ENCODE assay signal across 22 cellular contexts in genomic region chr11:6356503-6356902, GRCh38. TPM values are rescaled to one million over a fixed set of nuclear protein-coding genes. Genes with fewer than 3 reads are reported as not detected.
DNase-seq lines count a peak whose midpoint lies in the region; ATAC-seq, FAIRE-seq and TF ChIP-seq lines count a peak whose summit lies in the region.
"Had no signal": no experiment of that assay in that cellular context is flagged by ENCODE, and none has a peak within 500 bp of the region (broad histone marks: within the 10 kb centered on the region; RNA-seq: fewer than 3 reads in every experiment).

No MANE protein-coding gene starts in this region.

- no peaks in the 10 kb centered on the region for H3K36me3 ChIP-seq in K562 (ENCODE audit: control insufficient read depth, insufficient read depth, low read length)

- H3K27ac Mint-ChIP-seq in HFFc6 (peak overlapping the region; percentile 84), nephron (peak overlapping the region; percentile 12 to 65 (median 64))
- H3K27ac Mint-ChIP-seq: activated CD4-positive, alpha-beta T cell treated with anti-CD3 and anti-CD28 coated beads, Interleukin-2, amount 10 ng/mL, durations not matched to agents 7 days and 5 days; CD4-positive, alpha-beta T cell; mesothelial cell of epicardium; T-helper 1 cell treated with Interleukin-12 subunit alpha and Interleukin-12 subunit beta and Interleukin-4 antibody, amounts not matched to agents 30 μg/mL and 1 μg/mL, for 36 hours had no signal

- 6% methylated on average over 4 of the region's 4 CpGs for WGBS in K562 (ENCODE audit: insufficient coverage, low coverage, missing lambda C conversion rate)

- TF ChIP-seq EP300 in K562 (IDR thresholded peaks at IDR 0.05; ENCODE audit: low read length): no peak

- intact Hi-C loops in K562 (cut with micrococcal nuclease): no loop called here

- H3K4me1 ChIP-seq in K562 (replicated peaks in 1 of 2; ENCODE audit: control insufficient read depth in 2 of 2, insufficient read depth in 2 of 2, low read length in 2 of 2): peaks cover 0 to 5% of the 10 kb centered on the region in 2 experiments; a peak in 2 of 5 replicates

- H3K4me3 ChIP-seq in K562: no peak overlapping the region
- H3K4me3 ChIP-seq: PC-9 had no signal

- in situ Hi-C loops in K562 (cut with MboI): no loop called here

- no peak for ATAC-seq in K562

- 0 out of 2 replicates have a peak, but pooled peaks cover 3% of the 10 kb centered on the region for H4K20me1 ChIP-seq in K562 (replicated peaks; ENCODE audit: control insufficient read depth, insufficient read depth, low read length)

- TF ChIP-seq RAD21 in K562 (CRISPR knock-in tag; conservative IDR thresholded peaks at IDR 0.05 in 1 of 2, IDR thresholded peaks at IDR 0.05 in 1 of 2): no peak

- H3K9me3 Mint-ChIP-seq in HFFc6 (no peaks in the 10 kb centered on the region), nephron (no peaks in the 10 kb centered on the region)
- H3K9me3 Mint-ChIP-seq: activated CD4-positive, alpha-beta T cell treated with anti-CD3 and anti-CD28 coated beads, Interleukin-2, amount 10 ng/mL, durations not matched to agents 7 days and 5 days; CD4-positive, alpha-beta T cell; mesothelial cell of epicardium; neural crest cell; T-helper 1 cell treated with Interleukin-12 subunit alpha and Interleukin-12 subunit beta and Interleukin-4 antibody, amounts not matched to agents 30 μg/mL and 1 μg/mL, for 36 hours had no signal

- H3K4me3 Mint-ChIP-seq in HFFc6 (peak overlapping the region; percentile 52), nephron (no peak overlapping the region)
- H3K4me3 Mint-ChIP-seq: activated CD4-positive, alpha-beta T cell treated with anti-CD3 and anti-CD28 coated beads, Interleukin-2, amount 10 ng/mL, durations not matched to agents 7 days and 5 days; CD4-positive, alpha-beta T cell; mesothelial cell of epicardium; neural crest cell; T-helper 1 cell treated with Interleukin-12 subunit alpha and Interleukin-12 subunit beta and Interleukin-4 antibody, amounts not matched to agents 30 μg/mL and 1 μg/mL, for 36 hours had no signal

- H3K4me2 ChIP-seq in K562 (ENCODE audit: insufficient read depth, low read length): no peak overlapping the region
- H3K4me2 ChIP-seq: KMS-11, PC-9 had no signal

- FAIRE-seq in K562 (lab: Jason Lieb, UNC): no peak

- H3K27me3 Mint-ChIP-seq in HFFc6 (ENCODE audit: insufficient read depth) (peaks cover 1% of the 10 kb centered on the region; the same call in 1 of the 2 replicates), nephron (ENCODE audit: low read depth) (no peaks in the 10 kb centered on the region)
- H3K27me3 Mint-ChIP-seq: CD4-positive, alpha-beta T cell had no signal

- POLR2A ChIA-PET in K562 (lab: Yijun Ruan, JAX): no interaction called here

- H3K4me1 Mint-ChIP-seq in HFFc6 (ENCODE audit: low read depth) (peaks cover 36% of the 10 kb centered on the region), nephron (peaks cover 22% of the 10 kb centered on the region)

- CTCF ChIA-PET in K562 (lab: Yijun Ruan, JAX; ENCODE audit: low intra/inter-chr PET ratio): no interaction called here

- BruUV-seq in K562 (replicated peaks; lab: Mats Ljungman, UMichigan): no TSS peak

- TF ChIP-seq POLR2A in K562 (conservative IDR thresholded peaks at IDR 0.05): no peak

- H3K27me3 ChIP-seq in K562 (ENCODE audit: control insufficient read depth in 2 of 2, insufficient read depth in 2 of 2, low read length in 2 of 2): peaks cover 0 to 5% of the 10 kb centered on the region in 2 experiments; a peak in 3 of 5 replicates

- H2AFZ ChIP-seq in K562 (ENCODE audit: low read depth, low read length): peak overlapping the region; percentile 29
- H2AFZ ChIP-seq: PC-9 had no signal

- no peaks in the 10 kb centered on the region for H3K9me1 ChIP-seq in K562 (ENCODE audit: control insufficient read depth, insufficient read depth, low read length)

- H3K79me2 ChIP-seq in K562 (ENCODE audit: control insufficient read depth, insufficient read depth, low read length): no peaks in the 10 kb centered on the region

- H3K36me3 Mint-ChIP-seq in HFFc6 (ENCODE audit: low read depth) (no peaks in the 10 kb centered on the region), nephron (ENCODE audit: low read depth) (no peaks in the 10 kb centered on the region)
- H3K36me3 Mint-ChIP-seq: mesothelial cell of epicardium had no signal

- H3K27ac ChIP-seq in K562 (ENCODE audit: extremely low read depth, low read depth, low read length): no peak overlapping the region
- H3K27ac ChIP-seq: KMS-11, PC-9 had no signal

- no peak for DNase-seq in HFFc6
- DNase-seq in K562 (ENCODE audit: extremely low read depth in 1 of 4, low spot score in 3 of 4): no peak
- DNase-seq in superior temporal gyrus (ENCODE audit: extremely low spot score): peak; percentile 7
- no peak for DNase-seq in activated naive CD4-positive, alpha-beta T cell treated with Interleukin-2 at 50 U/mL for 16 hours
- no peak for DNase-seq in NCI-H2081 (lab: John Stamatoyannopoulos, UW)
- no peak for DNase-seq in GF-D8 (lab: John Stamatoyannopoulos, UW)
- DNase-seq in D341Med (ENCODE audit: low spot score): no peak
- DNase-seq: activated CD4-positive, alpha-beta T cell treated with anti-CD3 and anti-CD28 coated beads, Interleukin-2, amount 10 ng/mL, durations not matched to agents 7 days and 5 days; activated gamma-delta T cell treated with Interleukin-2 at 50 U/mL for 16 hours; CD4-positive, alpha-beta T cell; DMS153; GDM1; MV-4-11; NCI-H187; NCI-H345; retina had no signal

- TF ChIP-seq CTCF in HFFc6 (IDR thresholded peaks at IDR 0.05) (no peak), K562 (IDR thresholded peaks at IDR 0.05 in 2 of 3, conservative IDR thresholded peaks at IDR 0.05 in 1 of 3; ENCODE audit: insufficient read depth in 2 of 3, low read depth in 1 of 3, low read length in 3 of 3) (no peak), nephron (IDR thresholded peaks at IDR 0.05; ENCODE audit: unreplicated experiment in 3 of 3) (no peak)

- no peaks in the 10 kb centered on the region for H3K9me3 ChIP-seq in K562 (replicated peaks; ENCODE audit: control insufficient read depth, insufficient read depth, low read depth, low read length)

- no peak overlapping the region for H3K9ac ChIP-seq in K562 (ENCODE audit: insufficient read depth in 1 of 2, low read depth in 2 of 2, low read length in 2 of 2)
- H3K9ac ChIP-seq: KMS-11 had no signal

TF ChIP-seq in K562, 482 proteins besides CTCF, POLR2A, EP300 and RAD21 (continues in another document):
- TF ChIP-seq MYBL2 (IDR thresholded peaks at IDR 0.05; ENCODE audit: low read depth) (no peak), MYBL2 (CRISPR knock-in tag; IDR thresholded peaks at IDR 0.05; ENCODE audit: borderline replicate concordance) (no peak), SRSF7 (optimal IDR thresholded peaks at IDR 0.05; ENCODE audit: low read depth, low read length) (no peak), ZC3H4 (CRISPR knock-in tag; IDR thresholded peaks at IDR 0.05; ENCODE audit: borderline replicate concordance) (no peak), CHD1 (IDR thresholded peaks at IDR 0.05; ENCODE audit: low read length) (no peak), RB1 (IDR thresholded peaks at IDR 0.05; ENCODE audit: low read depth) (no peak), ILK (tag; IDR thresholded peaks at IDR 0.05; ENCODE audit: borderline replicate concordance, low read depth) (no peak), PCBP1 (IDR thresholded peaks at IDR 0.05; ENCODE audit: low read depth, low read length, poor library complexity, severe bottlenecking) (no peak), ZNF584 (CRISPR knock-in tag; IDR thresholded peaks at IDR 0.05; ENCODE audit: low read depth) (no peak)

RNA-seq across cellular contexts. Expression of gene SMPD1, which starts 33.8 kb away (rescaled TPM):
- 100 to 1,000 TPM; 117 to 145 (median 123) TPM for total RNA-seq in HFFc6 (2021; fragmentation: NEBNext Ultra II Directional; extraction: Animal tissue kit (Norgen Biotek cat#: 25700))
- total RNA-seq in K562 (2011; cell fraction: chromatin; rRNA removed; ENCODE audit: low replicate concordance): 8.8 and 28.1 TPM in 2 replicates
- total RNA-seq in K562 (2011; cell fraction: nucleolus; rRNA removed): 25.3 and 28.3 TPM in 2 replicates
- 17.6 and 20.9 TPM in 2 replicates for total RNA-seq in K562 (2011; cell fraction: nucleoplasm; rRNA removed)
- total RNA-seq in K562 (2014; rRNA removed): 5.1 and 5.2 TPM in 2 replicates
- 1.9 and 2.8 TPM in 2 replicates for total RNA-seq in K562 (2014; rRNA removed; fragmentation: Illumina TruSeq; extraction: Trizol)
- total RNA-seq in K562 (2015; rRNA removed; fragmentation: Illumina TruSeq; extraction: Trizol): 4.4 and 5.4 TPM in 2 replicates
- total RNA-seq in K562 (2021): 8.7 and 9.9 TPM in 2 replicates
- 4.0 and 6.5 TPM in 2 replicates for polyA plus RNA-seq in K562 (2011; rRNA removed)
- 6.9 and 9.9 TPM in 2 replicates for polyA plus RNA-seq in K562 (2011; cell fraction: cytosol; rRNA removed)
- polyA plus RNA-seq in K562 (2011; cell fraction: nucleus; rRNA removed): 17.5 and 18.4 TPM in 2 replicates
- polyA plus RNA-seq in K562 (2012): 9.9 and 26.6 TPM in 2 replicates
- polyA plus RNA-seq in K562 (2014; fragmentation: Illumina TruSeq; extraction: Trizol): 7.6 and 9.1 TPM in 2 replicates
- 1 to 10 TPM in 1 of 2 experiments, under 1 TPM in 1; 0.90 to 1.8 TPM for polyA plus RNA-seq in K562 (2014; fragmentation: Nextera tagmentation; extraction: Ambion mirVana)
- 5.9 and 8.0 TPM in 2 replicates for polyA plus RNA-seq in K562 (2014; rRNA removed)
- 3.8 and 4.1 TPM in 2 replicates for polyA minus RNA-seq in K562 (2011; rRNA and poly(A)+ RNA removed)
- polyA minus RNA-seq in K562 (2011; cell fraction: cytosol; rRNA and poly(A)+ RNA removed): 5.3 and 6.4 TPM in 2 replicates
- 5.1 and 6.3 TPM in 2 replicates for polyA minus RNA-seq in K562 (2011; cell fraction: nucleus; rRNA and poly(A)+ RNA removed)

RNA-seq across cellular contexts. Expression of gene CAVIN3, which starts 36.2 kb away (rescaled TPM):
- total RNA-seq in HFFc6 (2021; fragmentation: NEBNext Ultra II Directional; extraction: Animal tissue kit (Norgen Biotek cat#: 25700)): 100 to 1,000 TPM; 140 to 235 (median 203) TPM
- total RNA-seq in K562 (2011; cell fraction: chromatin; rRNA removed; ENCODE audit: low replicate concordance): not detected in 2 replicates
- not detected in 2 replicates for total RNA-seq in K562 (2011; cell fraction: nucleolus; rRNA removed)
- total RNA-seq in K562 (2011; cell fraction: nucleoplasm; rRNA removed): not detected in 2 replicates
- not detected in 2 replicates for total RNA-seq in K562 (2014; rRNA removed)
- not detected in 2 replicates for total RNA-seq in K562 (2014; rRNA removed; fragmentation: Illumina TruSeq; extraction: Trizol)
- not detected in 2 replicates for total RNA-seq in K562 (2015; rRNA removed; fragmentation: Illumina TruSeq; extraction: Trizol)
- total RNA-seq in K562 (2021): 0.13 and 0.20 TPM in 2 replicates
- polyA plus RNA-seq in K562 (2011; rRNA removed): not detected in 2 replicates
- 0.06 TPM in 1 of 2 replicates, not detected in the other for polyA plus RNA-seq in K562 (2011; cell fraction: cytosol; rRNA removed)
- polyA plus RNA-seq in K562 (2011; cell fraction: nucleus; rRNA removed): not detected in 2 replicates
- polyA plus RNA-seq in K562 (2012): not detected in 2 replicates
- not detected in 2 replicates for polyA plus RNA-seq in K562 (2014; fragmentation: Illumina TruSeq; extraction: Trizol)
- not detected for polyA plus RNA-seq in K562 (2014; fragmentation: Nextera tagmentation; extraction: Ambion mirVana)
- not detected in 2 replicates for polyA plus RNA-seq in K562 (2014; rRNA removed)
- polyA minus RNA-seq in K562 (2011; rRNA and poly(A)+ RNA removed): not detected in 2 replicates
- polyA minus RNA-seq in K562 (2011; cell fraction: cytosol; rRNA and poly(A)+ RNA removed): not detected in 2 replicates
- polyA minus RNA-seq in K562 (2011; cell fraction: nucleus; rRNA and poly(A)+ RNA removed): not detected in 2 replicates

Comparison
In these comparisons a context has a peak if more than half of its experiments do, and no peak if none do; other contexts are left out.
1. RNA of gene SMPD1, which starts 33.8 kb away (total RNA-seq): 117 to 145 TPM in HFFc6; 1.9 to 28.3 TPM in K562; every median in the first group is over 4 times any median in the second.
2. RNA of gene CAVIN3, which starts 36.2 kb away (total RNA-seq): 140 to 235 TPM in HFFc6; 0.13 to 0.20 TPM in K562; every median in the first group is over 100 times any median in the second.